ENCODE assay signal across 9 cellular contexts in genomic region chr6:35318200-35318844, GRCh38. TPM values are rescaled to one million over a fixed set of nuclear protein-coding genes. Genes with fewer than 3 reads are reported as not detected.
A peak's percentile ranks its signal among the peaks of the same experiment; 100 is the strongest.
DNase-seq lines count a peak whose midpoint lies in the region; ATAC-seq and TF ChIP-seq lines count a peak whose summit lies in the region.
"Had no signal": no experiment of that assay in that cellular context is flagged by ENCODE, and none has a peak within 500 bp of the region (broad histone marks: within the 10 kb centered on the region; RNA-seq: fewer than 3 reads in every experiment).

No MANE protein-coding gene starts in this region.

- H3K4me1 ChIP-seq in Panc1 (ENCODE audit: control insufficient read depth, insufficient read depth, low read length) (no peaks in the 10 kb centered on the region; the same call in 1 of the 2 replicates), mesodermal cell (ENCODE audit: control insufficient read depth, insufficient read depth, low read length, poor library complexity, severe bottlenecking) (peaks cover 3% of the 10 kb centered on the region), upper lobe of right lung (peaks cover 9% of the 10 kb centered on the region)

- H3K36me3 ChIP-seq in Panc1 (ENCODE audit: control insufficient read depth, insufficient read depth, low read length) (no peaks in the 10 kb centered on the region), mesodermal cell (ENCODE audit: control insufficient read depth, insufficient read depth, low read length) (no peaks in the 10 kb centered on the region), upper lobe of right lung (peaks cover 20% of the 10 kb centered on the region)

- no peaks in the 10 kb centered on the region for H3K9me3 Mint-ChIP-seq in activated T-cell treated with anti-CD3 and anti-CD28 coated beads, Interleukin-2, amount 50 U/mL, for 24 hours
- no peaks in the 10 kb centered on the region for H3K9me3 Mint-ChIP-seq in activated T-cell treated with anti-CD3 and anti-CD28 coated beads, Interleukin-2, amount 50 U/mL, for 4 hours
- H3K9me3 Mint-ChIP-seq: CD4-positive, CD25-positive, alpha-beta regulatory T cell had no signal

- H3K4me3 ChIP-seq in Panc1 (ENCODE audit: low read depth in 2 of 2, low read length in 2 of 2) (peak overlapping the region; percentile 58 to 77), mesodermal cell (ENCODE audit: extremely low read depth, insufficient read depth, low read length, poor library complexity, severe bottlenecking) (peak overlapping the region; percentile 43), upper lobe of right lung (peak overlapping the region; percentile 46)

- peaks cover 36% of the 10 kb centered on the region for H3K4me1 Mint-ChIP-seq in activated T-cell treated with anti-CD3 and anti-CD28 coated beads, Interleukin-2, amount 50 U/mL, for 24 hours (ENCODE audit: low read depth)
- H3K4me1 Mint-ChIP-seq in activated T-cell treated with anti-CD3 and anti-CD28 coated beads, Interleukin-2, amount 50 U/mL, for 4 hours (ENCODE audit: low read depth), result peaks cover 39% of the 10 kb centered on the region

- H3K27me3 ChIP-seq in Panc1 (ENCODE audit: control insufficient read depth, insufficient read depth, low read length), result peaks cover 11% of the 10 kb centered on the region; the same call in 1 of the 2 replicates
- H3K27me3 ChIP-seq in upper lobe of right lung, result no peaks in the 10 kb centered on the region

- H3K4me3 Mint-ChIP-seq in activated T-cell treated with anti-CD3 and anti-CD28 coated beads, Interleukin-2, amount 50 U/mL, for 24 hours, result no peak overlapping the region
- H3K4me3 Mint-ChIP-seq in activated T-cell treated with anti-CD3 and anti-CD28 coated beads, Interleukin-2, amount 50 U/mL, for 4 hours, result no peak overlapping the region

- CTCF ChIA-PET in Panc1 (lab: Charles Lee), result no interaction called here

- POLR2A ChIA-PET in Panc1 (lab: Charles Lee), result interaction anchor here (0.6 kb wide), 1 partner anchor 61 kb away, joined by 3 read pairs; no protein-coding TSS in a partner anchor

- no peak for ATAC-seq in activated T-cell treated with anti-CD3 and anti-CD28 coated beads, Interleukin-2, amount 50 U/mL, for 4 hours
- ATAC-seq in Panc1 (peak; percentile 99), upper lobe of right lung (peak; percentile 99), HG02884 (IDR thresholded peaks at IDR 0.05; ENCODE audit: unreplicated experiment) (no peak), GM21381 (IDR thresholded peaks at IDR 0.05; ENCODE audit: unreplicated experiment) (no peak)

- DNase-seq in activated T-cell treated with anti-CD3 and anti-CD28 coated beads, Interleukin-2, amount 50 U/mL, for 24 hours, result no peak
- DNase-seq in activated T-cell treated with anti-CD3 and anti-CD28 coated beads, Interleukin-2, amount 50 U/mL, for 4 hours, result no peak
- DNase-seq in Panc1 (ENCODE audit: low read depth, low spot score) (no peak), epidermal melanocyte (ENCODE audit: insufficient read length, low spot score) (peak; percentile 78), upper lobe of right lung (peak; percentile 87)
- DNase-seq: CD4-positive, CD25-positive, alpha-beta regulatory T cell had no signal

- intact Hi-C loops in Panc1 (cut with micrococcal nuclease; ENCODE audit: unreplicated experiment), result no loop called here
- intact Hi-C loops in upper lobe of right lung (cut with DNase I), result no loop called here

- H3K27ac ChIP-seq in Panc1 (ENCODE audit: low read length) (peak overlapping the region; percentile 54; the same call in 1 of the 2 replicates), mesodermal cell (ENCODE audit: low read depth, low read length, severe bottlenecking) (no peak overlapping the region), upper lobe of right lung (no peak overlapping the region)

- peak overlapping the region; percentile 57 for H3K27ac Mint-ChIP-seq in activated T-cell treated with anti-CD3 and anti-CD28 coated beads, Interleukin-2, amount 50 U/mL, for 24 hours

- 5 to 10% methylated on average over 27 to 46 of the region's 47 CpGs for WGBS in mesodermal cell (ENCODE audit: insufficient coverage in 2 of 2), 2 experiments

- H3K36me3 Mint-ChIP-seq in activated T-cell treated with anti-CD3 and anti-CD28 coated beads, Interleukin-2, amount 50 U/mL, for 24 hours (ENCODE audit: low read depth), result peaks cover 93% of the 10 kb centered on the region
- H3K36me3 Mint-ChIP-seq in activated T-cell treated with anti-CD3 and anti-CD28 coated beads, Interleukin-2, amount 50 U/mL, for 4 hours (ENCODE audit: insufficient read depth), result peaks cover 50% of the 10 kb centered on the region

- no peak; the same call in 1 of the 2 replicates for TF ChIP-seq CTCF in Panc1 (IDR thresholded peaks at IDR 0.05)
- TF ChIP-seq CTCF in upper lobe of right lung (IDR thresholded peaks at IDR 0.05), result no peak

- in situ Hi-C loops in Panc1 (cut with HindIII; ENCODE audit: low pct_unique_long_range_greater_than_20kb, low sequenced_read_pairs), result no loop called here

- H3K9me3 ChIP-seq in Panc1 (ENCODE audit: control insufficient read depth, insufficient read depth, low read depth, low read length) (no peaks in the 10 kb centered on the region), mesodermal cell (ENCODE audit: control insufficient read depth, low read length) (no peaks in the 10 kb centered on the region), upper lobe of right lung (no peaks in the 10 kb centered on the region)

- H3K27me3 Mint-ChIP-seq in activated T-cell treated with anti-CD3 and anti-CD28 coated beads, Interleukin-2, amount 50 U/mL, for 24 hours, result no peaks in the 10 kb centered on the region
- no peaks in the 10 kb centered on the region for H3K27me3 Mint-ChIP-seq in activated T-cell treated with anti-CD3 and anti-CD28 coated beads, Interleukin-2, amount 50 U/mL, for 4 hours (ENCODE audit: low read depth)
- H3K27me3 Mint-ChIP-seq: CD4-positive, CD25-positive, alpha-beta regulatory T cell had no signal

- no TSS peak for BruUV-seq in Panc1 (replicated peaks; lab: Mats Ljungman, UMichigan)

RNA-seq across cellular contexts. Expression of gene DEF6, which starts 20.7 kb away (rescaled TPM):
- 10 to 100 TPM; 63.0 to 72.7 (median 68.9) TPM for total RNA-seq in activated T-cell treated with anti-CD3 and anti-CD28 coated beads, Interleukin-2, amount 50 U/mL, for 4 hours
- total RNA-seq in Panc1 (2021; ENCODE audit: unreplicated experiment), result 0.59 TPM
- polyA plus RNA-seq in Panc1 (2012; ENCODE audit: insufficient read length), result not detected
- polyA plus RNA-seq in mesodermal cell (2013, experiment 1 of 2), result 5.0 TPM
- polyA plus RNA-seq in mesodermal cell (2013, experiment 2 of 2), result 4.8 TPM
- total RNA-seq in upper lobe of right lung, result 17.4 TPM

RNA-seq across cellular contexts. Expression of gene PPARD, which starts 24.0 kb away (rescaled TPM):
- total RNA-seq in activated T-cell treated with anti-CD3 and anti-CD28 coated beads, Interleukin-2, amount 50 U/mL, for 4 hours, result 10 to 100 TPM; 15.4 to 17.4 (median 16.9) TPM
- total RNA-seq in Panc1 (2021; ENCODE audit: unreplicated experiment) (14.4 TPM), upper lobe of right lung (31.6 TPM)
- 17.8 TPM for polyA plus RNA-seq in Panc1 (2012; ENCODE audit: insufficient read length)
- 21.3 TPM for polyA plus RNA-seq in mesodermal cell (2013, experiment 1 of 2)
- polyA plus RNA-seq in mesodermal cell (2013, experiment 2 of 2), result 17.5 TPM

RNA-seq across cellular contexts. Expression of gene ZNF76, which starts 58.8 kb away (rescaled TPM):
- 10 to 100 TPM; 22.9 to 24.3 (median 24.1) TPM for total RNA-seq in activated T-cell treated with anti-CD3 and anti-CD28 coated beads, Interleukin-2, amount 50 U/mL, for 4 hours
- total RNA-seq in Panc1 (2021; ENCODE audit: unreplicated experiment) (41.5 TPM), upper lobe of right lung (31.3 TPM)
- 43.6 TPM for polyA plus RNA-seq in Panc1 (2012; ENCODE audit: insufficient read length)
- polyA plus RNA-seq in mesodermal cell (2013, experiment 1 of 2), result 23.4 TPM
- polyA plus RNA-seq in mesodermal cell (2013, experiment 2 of 2), result 21.3 TPM

Comparison
In these comparisons a context has a peak if more than half of its experiments do, and no peak if none do; other contexts are left out.
1. DNase-seq: peak in epidermal melanocyte (single experiment) and upper lobe of right lung (single experiment); none in activated T-cell treated with anti-CD3 and anti-CD28 coated beads, Interleukin-2, amount 50 U/mL, for 24 hours (single experiment), activated T-cell treated with anti-CD3 and anti-CD28 coated beads, Interleukin-2, amount 50 U/mL, for 4 hours (single experiment) and Panc1 (single experiment).
2. ATAC-seq: peak in Panc1 (single experiment) and upper lobe of right lung (single experiment); none in activated T-cell treated with anti-CD3 and anti-CD28 coated beads, Interleukin-2, amount 50 U/mL, for 4 hours (0 of 2), HG02884 (single experiment) and GM21381 (single experiment).
3. RNA of gene DEF6, which starts 20.7 kb away (total RNA-seq): 63.0 to 72.7 TPM in activated T-cell treated with anti-CD3 and anti-CD28 coated beads, Interleukin-2, amount 50 U/mL, for 4 hours and 17.4 TPM in upper lobe of right lung (single experiment); 0.59 TPM in Panc1 (single experiment); every median in the first group is over 10 times any median in the second.
4. Peak in every context shown above with its lines, with median percentiles within 50 percentile points of each other: H3K4me3 ChIP-seq.